3 cellular contexts compared by ENCODE assay signal in genomic region chr3:173380681-173381080, GRCh38. TPM values are rescaled to one million over a fixed set of nuclear protein-coding genes. Genes with fewer than 3 reads are reported as not detected.
"Had no signal": no experiment of that assay in that cellular context is flagged by ENCODE, and none has a peak within 500 bp of the region (broad histone marks: within the 10 kb centered on the region; RNA-seq: fewer than 3 reads in every experiment).

No MANE protein-coding gene starts in this region.

- ATAC-seq: GM12878 had no signal

- DNase-seq: GDM1, GF-D8 had no signal

- H3K4me3 ChIP-seq: GM12878 had no signal

RNA-seq across cellular contexts. Expression of gene NLGN1, which starts 16.9 kb away (rescaled TPM):
- polyA plus RNA-seq: GM12878 had no signal
